18 cellular contexts compared by ENCODE assay signal in genomic region chr4:38328963-38329729, GRCh38.
DNase-seq lines count a peak whose midpoint lies in the region; ATAC-seq and TF ChIP-seq lines count a peak whose summit lies in the region.
"Had no signal": no experiment of that assay in that cellular context is flagged by ENCODE, and none has a peak within 500 bp of the region (broad histone marks: within the 10 kb centered on the region; RNA-seq: fewer than 3 reads in every experiment).

No MANE protein-coding gene starts in this region.

- no peak overlapping the region for H3K27ac Mint-ChIP-seq in activated naive CD4-positive, alpha-beta T cell treated with anti-CD3 and anti-CD28 coated beads for 36 hours
- H3K27ac Mint-ChIP-seq in GM23338 (no peak overlapping the region), MCF 10A (ENCODE audit: low read depth, unreplicated experiment) (no peak overlapping the region)
- no peak overlapping the region for H3K27ac Mint-ChIP-seq in activated naive CD4-positive, alpha-beta T cell treated with anti-CD3 and anti-CD28 coated beads, Interleukin-2, amount 50 U/mL, for 72 hours
- H3K27ac Mint-ChIP-seq: stimulated activated naive CD8-positive, alpha-beta T cell treated with anti-CD3 and anti-CD28 coated beads, Interleukin-15, Interleukin-2, amounts not matched to agents 100 ng/mL and 50 ng/mL, for 24 hours had no signal

- no peak overlapping the region for H3K4me2 ChIP-seq in GM23338
- H3K4me2 ChIP-seq in neuronal stem cell (ENCODE audit: insufficient read depth, low read length, poor library complexity, severe bottlenecking), result no peak overlapping the region

- peaks cover 74% of the 10 kb centered on the region for H3K4me1 Mint-ChIP-seq in activated naive CD4-positive, alpha-beta T cell treated with anti-CD3 and anti-CD28 coated beads for 36 hours (ENCODE audit: low read depth)
- peaks cover 18% of the 10 kb centered on the region for H3K4me1 Mint-ChIP-seq in GM23338
- H3K4me1 Mint-ChIP-seq in MCF 10A (ENCODE audit: insufficient read depth, unreplicated experiment), result peaks cover 11% of the 10 kb centered on the region

- H3K36me3 Mint-ChIP-seq in activated naive CD4-positive, alpha-beta T cell treated with anti-CD3 and anti-CD28 coated beads for 36 hours (ENCODE audit: low read depth), result no peaks in the 10 kb centered on the region
- H3K36me3 Mint-ChIP-seq in GM23338 (ENCODE audit: low read depth) (peaks cover 7% of the 10 kb centered on the region), MCF 10A (ENCODE audit: insufficient read depth, unreplicated experiment) (no peaks in the 10 kb centered on the region)
- H3K36me3 Mint-ChIP-seq in activated naive CD4-positive, alpha-beta T cell treated with anti-CD3 and anti-CD28 coated beads, Interleukin-2, amount 50 U/mL, for 72 hours, result peaks cover 3 to 22% of the 10 kb centered on the region in 2 donors

- TF ChIP-seq CTCF in GM23338 (conservative IDR thresholded peaks at IDR 0.05; ENCODE audit: low read depth in 2 of 2) (no peak), MCF 10A (IDR thresholded peaks at IDR 0.05; ENCODE audit: unreplicated experiment) (no peak)

- no peak overlapping the region for H3K4me3 ChIP-seq in GM23338
- no peak overlapping the region for H3K4me3 ChIP-seq in neuronal stem cell (ENCODE audit: low read length in 2 of 2)
- H3K4me3 ChIP-seq: prostate gland, spleen, vagina had no signal

- no peak overlapping the region for H2BK15ac ChIP-seq in neuronal stem cell (ENCODE audit: low read length)

- intact Hi-C loops in activated naive CD4-positive, alpha-beta T cell treated with anti-CD3 and anti-CD28 coated beads for 36 hours (cut with micrococcal nuclease), result loop anchor here (5.0 kb wide), 1 partner anchor 1023 kb away; no protein-coding TSS in a partner anchor
- intact Hi-C loops in MCF 10A (cut with micrococcal nuclease), result loop anchor here (10.0 kb wide), 2 partner anchors 236 to 276 kb away; no protein-coding TSS in a partner anchor

- DNase-seq in activated naive CD4-positive, alpha-beta T cell treated with anti-CD3 and anti-CD28 coated beads for 36 hours, result peak; percentile 13
- DNase-seq in activated naive CD4-positive, alpha-beta T cell treated with Interleukin-2 at 50 U/mL for 16 hours, result no peak
- no peak for DNase-seq in GM23338 (ENCODE audit: low spot score)
- no peak for DNase-seq in activated naive CD4-positive, alpha-beta T cell treated with anti-CD3 and anti-CD28 coated beads, Interleukin-2, amount 50 U/mL, for 72 hours (ENCODE audit: low spot score in 2 of 2)
- no peak for DNase-seq in neuronal stem cell (ENCODE audit: low spot score)
- no peak for DNase-seq in stimulated activated CD4-positive, alpha-beta T cell treated with anti-CD3 and anti-CD28 coated beads, Interleukin-2, amount 100 ng/mL, for 24 hours
- DNase-seq in HUDEP-2 (lab: John Stamatoyannopoulos, UW; ENCODE audit: unreplicated experiment in 76 of 76), result no peak
- DNase-seq in MCF 10A (ENCODE audit: unreplicated experiment), result no peak
- DNase-seq: Calu3; effector CD8-positive, alpha-beta T cell; GF-D8; hippocampal formation; NCI-H1436; spleen had no signal

- no CpG with 5 or more reads among the region's 8 CpGs for WGBS in neuronal stem cell (ENCODE audit: extremely low coverage in 2 of 2, insufficient read length in 2 of 2, insufficient replicate concordance in 1 of 2), 2 donors

- H3K9ac ChIP-seq in neuronal stem cell (ENCODE audit: low read depth, low read length, poor library complexity), result no peak overlapping the region

- no peaks in the 10 kb centered on the region for H3K27me3 Mint-ChIP-seq in activated naive CD4-positive, alpha-beta T cell treated with anti-CD3 and anti-CD28 coated beads for 36 hours (ENCODE audit: low read depth)
- no peaks in the 10 kb centered on the region for H3K27me3 Mint-ChIP-seq in GM23338 (ENCODE audit: insufficient read depth, low read depth, poor library complexity)
- H3K27me3 Mint-ChIP-seq in MCF 10A (ENCODE audit: insufficient read depth, unreplicated experiment), result no peaks in the 10 kb centered on the region
- H3K27me3 Mint-ChIP-seq: central memory CD8-positive, alpha-beta T cell; stimulated activated naive CD8-positive, alpha-beta T cell treated with anti-CD3 and anti-CD28 coated beads, Interleukin-15, Interleukin-2, amounts not matched to agents 100 ng/mL and 50 ng/mL, for 24 hours had no signal

- H4K91ac ChIP-seq in neuronal stem cell (ENCODE audit: low read depth, low read length, poor library complexity), result peak overlapping the region; percentile 9

- no peak overlapping the region for H3K18ac ChIP-seq in neuronal stem cell (ENCODE audit: low read length)

- peak overlapping the region; percentile 84 for H4K8ac ChIP-seq in neuronal stem cell (ENCODE audit: low read depth, low read length)

- H2AK5ac ChIP-seq in neuronal stem cell (ENCODE audit: low read depth, low read length), result no peak overlapping the region

- ATAC-seq in GM23338, result no peak
- peak; percentile 60 to 80 for ATAC-seq in activated naive CD4-positive, alpha-beta T cell treated with anti-CD3 and anti-CD28 coated beads, Interleukin-2, amount 50 U/mL, for 72 hours

- H3K9me3 ChIP-seq in neuronal stem cell (replicated peaks in 1 of 2; ENCODE audit: control insufficient read depth in 2 of 2, insufficient read depth in 1 of 2, low read depth in 1 of 2, low read length in 2 of 2), result no peaks in the 10 kb centered on the region
- H3K9me3 ChIP-seq: prostate gland, vagina had no signal

- H3F3A ChIP-seq in GM23338 (replicated peaks; ENCODE audit: low read depth), result no peaks in the 10 kb centered on the region

- no peak overlapping the region for H3K4me3 Mint-ChIP-seq in activated naive CD4-positive, alpha-beta T cell treated with anti-CD3 and anti-CD28 coated beads for 36 hours
- H3K4me3 Mint-ChIP-seq in GM23338 (no peak overlapping the region), MCF 10A (ENCODE audit: unreplicated experiment) (no peak overlapping the region)
- H3K4me3 Mint-ChIP-seq: central memory CD8-positive, alpha-beta T cell; stimulated activated naive CD8-positive, alpha-beta T cell treated with anti-CD3 and anti-CD28 coated beads, Interleukin-15, Interleukin-2, amounts not matched to agents 100 ng/mL and 50 ng/mL, for 24 hours had no signal

- H3K9me2 ChIP-seq in GM23338 (ENCODE audit: insufficient read depth), result no peaks in the 10 kb centered on the region

- no peak overlapping the region for H2BK5ac ChIP-seq in neuronal stem cell (ENCODE audit: low read length)

- 0 out of 2 replicates have a peak overlapping the region, but pooled peaks have one; percentile 23 for H2AFZ ChIP-seq in GM23338
- H2AFZ ChIP-seq in neuronal stem cell (ENCODE audit: low read length), result no peak overlapping the region

- CTCF ChIA-PET in activated naive CD4-positive, alpha-beta T cell treated with anti-CD3 and anti-CD28 coated beads for 36 hours (lab: Charles Lee), result interaction anchor here (0.6 to 3.9 kb wide), 5 partner anchors 9 to 432 kb away, joined by 3 to 22 read pairs (median 5); no protein-coding TSS in a partner anchor
- CTCF ChIA-PET in MCF 10A (lab: Yijun Ruan, JAX), result interaction anchor here (0.7 to 1.6 kb wide), 4 partner anchors 56 to 382 kb away, joined by 3 to 6 read pairs (median 4); no protein-coding TSS in a partner anchor

- no peak overlapping the region for H2BK120ac ChIP-seq in neuronal stem cell (ENCODE audit: low read depth, low read length)

- no peak overlapping the region for H3K14ac ChIP-seq in neuronal stem cell (ENCODE audit: low read length)

- no TSS peak for BruUV-seq in MCF 10A (replicated peaks; lab: Mats Ljungman, UMichigan)

- no peaks in the 10 kb centered on the region for H3K36me3 ChIP-seq in GM23338 (ENCODE audit: insufficient read depth)
- H3K36me3 ChIP-seq in neuronal stem cell (replicated peaks in 1 of 2; ENCODE audit: control insufficient read depth in 2 of 2, insufficient read depth in 2 of 2, low read length in 2 of 2), result no peaks in the 10 kb centered on the region
- H3K36me3 ChIP-seq: prostate gland, spleen, vagina had no signal

- POLR2A ChIA-PET in MCF 10A (lab: Yijun Ruan, JAX), result interaction anchor here (0.7 kb wide), 1 partner anchor 55 kb away, joined by 3 read pairs; no protein-coding TSS in a partner anchor

- H2BK12ac ChIP-seq in neuronal stem cell (ENCODE audit: low read length), result no peak overlapping the region

- H3K4me1 ChIP-seq in GM23338 (ENCODE audit: insufficient read depth) (peaks cover 6% of the 10 kb centered on the region; the same call in 1 of the 2 replicates), neuronal stem cell (ENCODE audit: control insufficient read depth in 2 of 2, insufficient read depth in 1 of 2, low read depth in 1 of 2, low read length in 2 of 2) (peaks cover 4 to 8% of the 10 kb centered on the region in 2 donors)
- H3K4me1 ChIP-seq: prostate gland, vagina had no signal

- H3K4ac ChIP-seq in neuronal stem cell (ENCODE audit: low read length), result no peak overlapping the region

- H3K79me1 ChIP-seq in neuronal stem cell (ENCODE audit: low read depth, low read length), result no peaks in the 10 kb centered on the region

- no peaks in the 10 kb centered on the region for H4K20me1 ChIP-seq in GM23338 (replicated peaks; ENCODE audit: insufficient read depth)

- no peak overlapping the region for H3K23ac ChIP-seq in neuronal stem cell (ENCODE audit: low read depth, low read length, poor library complexity)

- no peaks in the 10 kb centered on the region for H3K79me2 ChIP-seq in GM23338 (replicated peaks; ENCODE audit: insufficient read depth)

- H3K27ac ChIP-seq in GM23338 (ENCODE audit: low read depth) (no peak overlapping the region), neuronal stem cell (replicated peaks; ENCODE audit: low read length) (no peak overlapping the region)
- H3K27ac ChIP-seq: prostate gland, vagina had no signal

- H3K27me3 ChIP-seq in GM23338 (ENCODE audit: insufficient read depth) (no peaks in the 10 kb centered on the region), neuronal stem cell (ENCODE audit: control insufficient read depth in 3 of 3, insufficient read depth in 3 of 3, low read depth in 1 of 3, low read length in 3 of 3) (no peaks in the 10 kb centered on the region)
- H3K27me3 ChIP-seq: spleen, vagina had no signal

- H3K9me3 Mint-ChIP-seq in activated naive CD4-positive, alpha-beta T cell treated with anti-CD3 and anti-CD28 coated beads for 36 hours, result peaks cover 2% of the 10 kb centered on the region
- H3K9me3 Mint-ChIP-seq in GM23338, result peaks cover 16% of the 10 kb centered on the region
- peaks cover 0 to 1% of the 10 kb centered on the region in 2 donors for H3K9me3 Mint-ChIP-seq in activated naive CD4-positive, alpha-beta T cell treated with anti-CD3 and anti-CD28 coated beads, Interleukin-2, amount 50 U/mL, for 72 hours
- H3K9me3 Mint-ChIP-seq in MCF 10A (ENCODE audit: unreplicated experiment), result no peaks in the 10 kb centered on the region
- H3K9me3 Mint-ChIP-seq: central memory CD8-positive, alpha-beta T cell had no signal
